Comparison of ENCODE assay signal across 1 cellular context in the genomic region with DNA sequence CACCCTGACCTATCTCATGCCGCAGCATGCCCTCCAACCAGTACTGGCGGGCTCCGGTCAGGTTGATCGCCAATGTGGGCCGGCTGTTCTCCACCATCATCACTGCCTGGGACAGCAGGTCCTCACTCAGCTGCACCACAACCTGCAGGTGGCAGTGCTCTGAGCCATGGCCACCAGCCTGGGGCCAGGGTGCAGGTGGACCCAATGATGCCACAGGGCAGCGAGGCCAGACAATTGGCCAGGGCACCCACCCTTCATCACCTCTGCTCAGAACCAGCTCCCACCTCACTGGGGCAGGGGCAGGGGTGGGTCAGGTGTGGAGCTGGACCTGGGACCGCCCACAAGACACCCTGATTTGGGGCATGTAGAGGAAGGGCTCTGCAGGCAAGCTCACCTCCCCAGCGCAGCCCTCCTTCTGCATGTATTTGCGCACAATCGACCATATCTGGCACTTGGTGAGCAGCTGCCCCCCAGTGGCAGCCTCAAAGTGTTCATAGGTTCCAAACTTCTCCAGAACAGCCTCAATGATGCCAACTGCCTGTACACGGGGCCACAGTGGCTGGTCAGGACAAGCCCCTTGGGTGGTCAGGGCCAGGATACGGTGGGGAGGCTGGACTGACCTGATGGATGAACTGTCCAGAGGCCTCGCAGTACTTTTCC.
TF ChIP-seq lines count a peak whose summit lies in the region.

No MANE protein-coding gene starts in this region.

TF ChIP-seq in Ishikawa, 13 proteins besides CTCF, POLR2A, EP300 and RAD21:
- TF ChIP-seq, protein P1, sequence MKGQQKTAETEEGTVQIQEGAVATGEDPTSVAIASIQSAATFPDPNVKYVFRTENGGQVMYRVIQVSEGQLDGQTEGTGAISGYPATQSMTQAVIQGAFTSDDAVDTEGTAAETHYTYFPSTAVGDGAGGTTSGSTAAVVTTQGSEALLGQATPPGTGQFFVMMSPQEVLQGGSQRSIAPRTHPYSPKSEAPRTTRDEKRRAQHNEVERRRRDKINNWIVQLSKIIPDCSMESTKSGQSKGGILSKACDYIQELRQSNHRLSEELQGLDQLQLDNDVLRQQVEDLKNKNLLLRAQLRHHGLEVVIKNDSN (IDR thresholded peaks at IDR 0.05) = no peak
- TF ChIP-seq ZBTB7A (IDR thresholded peaks at IDR 0.05; ENCODE audit: low read depth) (no peak), TAF1 (IDR thresholded peaks at IDR 0.05; ENCODE audit: low read depth) (no peak), REST (IDR thresholded peaks at IDR 0.05; ENCODE audit: low read depth) (no peak), TCF12 (IDR thresholded peaks at IDR 0.05; ENCODE audit: low read depth) (no peak), FOXM1 (IDR thresholded peaks at IDR 0.05; ENCODE audit: borderline replicate concordance, low read depth) (no peak), CREB1 (IDR thresholded peaks at IDR 0.05; ENCODE audit: low read depth) (no peak), CEBPB (IDR thresholded peaks at IDR 0.05) (no peak), EGR1 (IDR thresholded peaks at IDR 0.05) (no peak), TEAD4 (IDR thresholded peaks at IDR 0.05) (no peak), NFIC (IDR thresholded peaks at IDR 0.05) (no peak), YY1 (IDR thresholded peaks at IDR 0.05; ENCODE audit: low read depth) (no peak)
- TF ChIP-seq, protein P2, sequence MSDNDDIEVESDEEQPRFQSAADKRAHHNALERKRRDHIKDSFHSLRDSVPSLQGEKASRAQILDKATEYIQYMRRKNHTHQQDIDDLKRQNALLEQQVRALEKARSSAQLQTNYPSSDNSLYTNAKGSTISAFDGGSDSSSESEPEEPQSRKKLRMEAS (IDR thresholded peaks at IDR 0.05) = no peak
